ENCODE assay signal across 17 cellular contexts in the genomic region with DNA sequence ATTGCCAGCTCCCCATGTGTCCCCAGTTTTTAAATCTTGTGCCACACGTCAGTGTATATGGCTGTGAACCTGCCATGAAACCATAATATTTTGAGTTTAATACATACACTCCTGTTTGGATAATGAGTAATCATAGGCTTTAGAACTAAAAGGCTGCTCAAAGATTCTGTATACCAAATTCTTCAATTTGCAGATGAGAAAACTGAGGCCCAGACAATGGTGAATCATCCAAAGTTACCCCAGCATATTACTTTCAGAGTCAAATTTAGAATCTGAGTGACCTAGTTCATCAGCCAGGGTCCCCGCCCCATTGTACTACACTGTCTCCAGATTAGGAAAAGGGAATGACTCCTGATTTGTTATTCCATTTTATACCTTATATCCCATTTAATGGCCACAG.
DNase-seq lines count a peak whose midpoint lies in the region; ATAC-seq and TF ChIP-seq lines count a peak whose summit lies in the region.
"Had no signal": no experiment of that assay in that cellular context is flagged by ENCODE, and none has a peak within 500 bp of the region (broad histone marks: within the 10 kb centered on the region; RNA-seq: fewer than 3 reads in every experiment).

No MANE protein-coding gene starts in this region.

- no peak for TF ChIP-seq EP300 in sigmoid colon (IDR thresholded peaks at IDR 0.05)

- peak overlapping the region; percentile 59 to 74 (median 70) for H3K27ac ChIP-seq in sigmoid colon
- H3K27ac ChIP-seq: C4-2B, neutrophil had no signal

- no peak for TF ChIP-seq POLR2A in sigmoid colon (IDR thresholded peaks at IDR 0.05)

- peaks cover 0 to 32% (median 29%) of the 10 kb centered on the region in 4 donors for H3K4me1 ChIP-seq in sigmoid colon
- H3K4me1 ChIP-seq in mucosa of descending colon (ENCODE audit: low read depth): no peaks in the 10 kb centered on the region

- intact Hi-C loops in Right ventricle myocardium superior (cut with DNase I) (no loop called here), Right ventricle myocardium inferior (cut with DNase I) (no loop called here), sigmoid colon (cut with DNase I) (no loop called here), mucosa of descending colon (cut with DNase I, micrococcal nuclease) (no loop called here)

- ATAC-seq in Right ventricle myocardium superior (ENCODE audit: poor library complexity) (peak; percentile 47), Right ventricle myocardium inferior (no peak), GM21786 (IDR thresholded peaks at IDR 0.05; ENCODE audit: unreplicated experiment) (no peak), HG02642 (IDR thresholded peaks at IDR 0.05; ENCODE audit: poor library complexity, unreplicated experiment) (no peak), mucosa of descending colon (no peak)
- ATAC-seq: esophagus mucosa had no signal

- H3K9me3 ChIP-seq in sigmoid colon: no peaks in the 10 kb centered on the region
- H3K9me3 ChIP-seq in mucosa of descending colon: no peaks in the 10 kb centered on the region
- H3K9me3 ChIP-seq: neutrophil had no signal

- H3K27me3 ChIP-seq in sigmoid colon: no peaks in the 10 kb centered on the region
- H3K27me3 ChIP-seq: dorsolateral prefrontal cortex, neutrophil had no signal

- no peaks in the 10 kb centered on the region for H3K36me3 ChIP-seq in sigmoid colon
- H3K36me3 ChIP-seq in mucosa of descending colon (ENCODE audit: low read depth): no peaks in the 10 kb centered on the region
- H3K36me3 ChIP-seq: neutrophil had no signal

- 73 to 86% methylated on average over 2 of the region's 2 CpGs for WGBS in sigmoid colon, 2 donors

- no peak overlapping the region for H3K4me3 ChIP-seq in sigmoid colon
- H3K4me3 ChIP-seq in mucosa of descending colon: no peak overlapping the region
- H3K4me3 ChIP-seq: dorsolateral prefrontal cortex had no signal

- DNase-seq in Right ventricle myocardium superior (no peak), Right ventricle myocardium inferior (ENCODE audit: missing footprints) (no peak), hepatic stellate cell (ENCODE audit: low spot score) (peak; percentile 18), sigmoid colon (no peak), NCI-H2081 (lab: John Stamatoyannopoulos, UW) (no peak), mucosa of descending colon (no peak)
- DNase-seq: activated gamma-delta T cell treated with Interleukin-2 at 50 U/mL for 16 hours, DMS79, Karpas-422, NCI-H1436 treated with DMSO at 0.1 percent for 48 hours, NCI-H345 had no signal

- TF ChIP-seq CTCF in sigmoid colon (IDR thresholded peaks at IDR 0.05): no peak
- no peak for TF ChIP-seq CTCF in mucosa of descending colon (IDR thresholded peaks at IDR 0.05)
